ENCODE assay signal across 10 cellular contexts in the genomic region with DNA sequence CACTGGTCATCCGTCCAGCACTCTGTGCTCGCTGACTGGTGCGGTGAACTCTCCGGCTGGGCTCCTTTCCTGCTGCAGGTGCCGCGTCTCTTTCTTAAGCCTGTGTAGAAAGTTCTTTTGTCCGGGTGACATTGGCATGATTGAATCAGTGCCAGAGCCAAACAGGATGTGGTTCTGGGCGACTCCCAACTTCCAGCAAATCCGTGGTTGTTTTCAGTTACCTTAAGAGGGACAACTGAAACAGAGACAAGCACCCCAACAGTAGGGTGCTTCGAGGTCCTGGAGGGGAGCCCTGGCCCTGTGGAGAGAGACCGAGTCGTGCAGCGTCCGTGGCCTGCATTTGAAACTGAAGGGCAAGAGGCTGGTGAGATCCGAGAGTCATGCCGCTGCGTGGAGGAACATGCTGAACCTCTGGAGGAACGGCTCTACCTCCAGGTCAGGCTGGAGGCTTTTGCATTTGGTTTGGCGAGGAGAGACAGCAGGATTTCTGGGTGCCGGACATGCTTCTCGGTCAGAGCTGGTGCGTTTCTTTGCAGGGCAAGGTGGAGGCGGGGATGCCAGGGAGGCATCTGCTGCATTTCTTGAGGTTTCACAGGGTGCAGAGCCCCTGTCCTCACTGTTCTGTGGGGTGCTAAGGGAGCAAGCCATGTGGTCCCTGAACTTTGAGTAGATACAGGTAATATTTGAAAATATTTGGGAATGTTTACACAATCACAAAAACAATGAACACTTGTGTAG. TPM values are rescaled to one million over a fixed set of nuclear protein-coding genes. Genes with fewer than 3 reads are reported as not detected.
A peak's percentile ranks its signal among the peaks of the same experiment; 100 is the strongest.
DNase-seq lines count a peak whose midpoint lies in the region; TF ChIP-seq lines count a peak whose summit lies in the region.
"Had no signal": no experiment of that assay in that cellular context is flagged by ENCODE, and none has a peak within 500 bp of the region (broad histone marks: within the 10 kb centered on the region; RNA-seq: fewer than 3 reads in every experiment).

No MANE protein-coding gene starts in this region.

- H3K36me3 ChIP-seq in neural progenitor cell, result no peaks in the 10 kb centered on the region

- peaks cover 71% of the 10 kb centered on the region for H3K4me1 Mint-ChIP-seq in neural progenitor cell

- no peak overlapping the region for H3K4me3 Mint-ChIP-seq in neural progenitor cell
- H3K4me3 Mint-ChIP-seq: stimulated activated memory B cell treated with anti-CD40 and anti-IgM and Interleukin-4, amounts not matched to agents 10 μg/mL and 1 μg/mL and 100 μg/mL, for 72 hours had no signal

- peaks cover 9% of the 10 kb centered on the region for H3F3A ChIP-seq in neural progenitor cell (ENCODE audit: low read depth)

- H3K9ac ChIP-seq in neural progenitor cell, result no peak overlapping the region

- H3K27ac ChIP-seq in neural progenitor cell, result no peak overlapping the region

- peaks cover 35% of the 10 kb centered on the region for H3K4me1 ChIP-seq in neural progenitor cell

- peaks cover 24% of the 10 kb centered on the region for H3K36me3 Mint-ChIP-seq in neural progenitor cell
- H3K36me3 Mint-ChIP-seq: stimulated activated memory B cell treated with anti-CD40 and anti-IgM and Interleukin-4, amounts not matched to agents 10 μg/mL and 1 μg/mL and 100 μg/mL, for 72 hours had no signal

- H3K79me2 ChIP-seq in neural progenitor cell (ENCODE audit: low read depth), result peaks cover 100% of the 10 kb centered on the region

- H3K4me3 ChIP-seq in AG10803 (ENCODE audit: low read length) (no peak overlapping the region), epithelial cell of esophagus (ENCODE audit: low read length) (no peak overlapping the region), neural progenitor cell (no peak overlapping the region)

- H4K20me1 ChIP-seq in neural progenitor cell (ENCODE audit: low read depth), result peaks cover 75% of the 10 kb centered on the region

- H3K9me3 Mint-ChIP-seq in neural progenitor cell, result peaks cover 16% of the 10 kb centered on the region
- H3K9me3 Mint-ChIP-seq: stimulated activated memory B cell treated with anti-CD40 and anti-IgM and Interleukin-4, amounts not matched to agents 10 μg/mL and 1 μg/mL and 100 μg/mL, for 72 hours had no signal

- H3K27me3 ChIP-seq in neural progenitor cell, result no peaks in the 10 kb centered on the region

- H3K9me3 ChIP-seq in neural progenitor cell (ENCODE audit: low read depth), result no peaks in the 10 kb centered on the region

- no peak overlapping the region for H2AFZ ChIP-seq in neural progenitor cell (replicated peaks)

- H3K27ac Mint-ChIP-seq in neural progenitor cell, result peak overlapping the region; percentile 44
- H3K27ac Mint-ChIP-seq: stimulated activated memory B cell treated with anti-CD40 and anti-IgM and Interleukin-4, amounts not matched to agents 10 μg/mL and 1 μg/mL and 100 μg/mL, for 72 hours had no signal

- H3K27me3 Mint-ChIP-seq in neural progenitor cell (ENCODE audit: insufficient read depth, low read depth), result peaks cover 6% of the 10 kb centered on the region

- H3K4me2 ChIP-seq in neural progenitor cell, result no peak overlapping the region

- DNase-seq in AG10803 (ENCODE audit: low read depth) (peak; percentile 74), NCI-H2029 treated with DMSO at 0.1 percent for 48 hours (lab: John Stamatoyannopoulos, UW) (peak; percentile 51), epithelial cell of esophagus (ENCODE audit: low read depth) (peak; percentile 55), neural progenitor cell (ENCODE audit: low spot score) (no peak), NCI-H1930 (lab: John Stamatoyannopoulos, UW) (no peak), COLO829 (ENCODE audit: low spot score) (no peak), NCI-H1092 (lab: John Stamatoyannopoulos, UW) (no peak)
- no peak for DNase-seq in activated effector memory CD4-positive, alpha-beta T cell treated with anti-CD3 and anti-CD28 coated beads, Interleukin-2, amount 50 U/mL, for 16 hours
- DNase-seq: retina had no signal

- TF ChIP-seq CTCF in AG10803 (conservative IDR thresholded peaks at IDR 0.05; ENCODE audit: low read length) (no peak), epithelial cell of esophagus (IDR thresholded peaks at IDR 0.05; ENCODE audit: insufficient read depth, low read depth, low read length, missing control alignments) (no peak), neural progenitor cell (IDR thresholded peaks at IDR 0.05) (no peak)

RNA-seq across cellular contexts. Expression of a gene that starts 26.8 kb away (rescaled TPM):
- 50.4 and 53.4 TPM in 2 replicates for total RNA-seq in neural progenitor cell (ENCODE audit: low replicate concordance)

Comparison
In these comparisons a context has a peak if more than half of its experiments do, and no peak if none do; other contexts are left out.
1. DNase-seq: peak in AG10803 (single experiment), NCI-H2029 treated with DMSO at 0.1 percent for 48 hours (single experiment) and epithelial cell of esophagus (single experiment); none in neural progenitor cell (single experiment), NCI-H1930 (0 of 2), activated effector memory CD4-positive, alpha-beta T cell treated with anti-CD3 and anti-CD28 coated beads, Interleukin-2, amount 50 U/mL, for 16 hours (single experiment), COLO829 (single experiment) and NCI-H1092 (single experiment).